Comparison of ENCODE assay signal across 7 cellular contexts in genomic region chr18:46047369-46047768, GRCh38. TPM values are rescaled to one million over a fixed set of nuclear protein-coding genes. Genes with fewer than 3 reads are reported as not detected.
DNase-seq lines count a peak whose midpoint lies in the region; TF ChIP-seq lines count a peak whose summit lies in the region.
"Not testable (repeated sequence)": the region's sequence is repeated elsewhere in the genome, so short reads cannot be mapped to it uniquely, and the experiment has no call there.

No MANE protein-coding gene starts in this region.

- H3K36me3 Mint-ChIP-seq in osteocyte (ENCODE audit: unreplicated experiment), result not testable (repeated sequence)

- not testable (repeated sequence) for H3K4me3 Mint-ChIP-seq in osteocyte (ENCODE audit: unreplicated experiment)

- DNase-seq in ELF-1 (ENCODE audit: low read depth, low spot score), result peak; percentile 65
- peak; percentile 87 for DNase-seq in RPMI7951 (ENCODE audit: low read depth)
- DNase-seq in foreskin melanocyte, result peak; percentile 44
- DNase-seq in islet precursor cell, result peak; percentile 90
- peak; percentile 51 for DNase-seq in osteocyte (ENCODE audit: extremely low spot score, unreplicated experiment)
- DNase-seq in renal cortical epithelial cell (ENCODE audit: low read depth), result peak; percentile 68
- peak; percentile 30 for DNase-seq in ureter (ENCODE audit: low spot score)

- H3K27me3 Mint-ChIP-seq in osteocyte (ENCODE audit: unreplicated experiment), result not testable (repeated sequence)

- H3K9me3 Mint-ChIP-seq in osteocyte (ENCODE audit: unreplicated experiment), result not testable (repeated sequence)

- H3K27ac Mint-ChIP-seq in osteocyte (ENCODE audit: unreplicated experiment), result not testable (repeated sequence)

- peaks cover 12% of the 10 kb centered on the region for H3K4me1 Mint-ChIP-seq in osteocyte (ENCODE audit: unreplicated experiment)

- TF ChIP-seq CTCF in osteocyte (IDR thresholded peaks at IDR 0.05), result not testable (repeated sequence)

RNA-seq across cellular contexts. Expression of gene PSTPIP2, which starts 24.7 kb away (rescaled TPM):
- total RNA-seq in RPMI7951 (2014; rRNA removed; shearing (Covaris generic)), result 0.36 and 0.68 TPM in 2 replicates
- 4.5 TPM in 2 replicates for total RNA-seq in osteocyte
- total RNA-seq in renal cortical epithelial cell, result 21.9 and 28.9 TPM in 2 replicates
- total RNA-seq in ureter, result 9.9 TPM

RNA-seq across cellular contexts. Expression of gene ATP5F1A, which starts 50.7 kb away (rescaled TPM):
- total RNA-seq in RPMI7951 (2014; rRNA removed; shearing (Covaris generic)), result 597 and 611 TPM in 2 replicates
- 346 and 359 TPM in 2 replicates for total RNA-seq in osteocyte
- total RNA-seq in renal cortical epithelial cell, result 1,050 and 1,307 TPM in 2 replicates
- 409 TPM for total RNA-seq in ureter

RNA-seq across cellular contexts. Expression of gene HAUS1, which starts 56.8 kb away (rescaled TPM):
- total RNA-seq in RPMI7951 (2014; rRNA removed; shearing (Covaris generic)), result 137 and 150 TPM in 2 replicates
- 37.0 and 37.3 TPM in 2 replicates for total RNA-seq in osteocyte
- 51.3 and 85.3 TPM in 2 replicates for total RNA-seq in renal cortical epithelial cell
- 13.2 TPM for total RNA-seq in ureter

Comparison
In these comparisons a context has a peak if more than half of its experiments do, and no peak if none do; other contexts are left out.
1. Peak in every context shown above with its lines: DNase-seq.
2. DNase-seq: peak in every context shown above with its lines; median percentile 90 in islet precursor cell; 87 in RPMI7951; 68 in renal cortical epithelial cell; 65 in ELF-1; 51 in osteocyte; 44 in foreskin melanocyte; 30 in ureter.